ENCODE assay signal across 17 cellular contexts in genomic region chr6:170451762-170452651, GRCh38.
"Had no signal": no experiment of that assay in that cellular context is flagged by ENCODE, and none has a peak within 500 bp of the region (broad histone marks: within the 10 kb centered on the region; RNA-seq: fewer than 3 reads in every experiment).

No MANE protein-coding gene starts in this region.

- H3K27ac Mint-ChIP-seq: activated CD4-positive, alpha-beta T cell treated with anti-CD3 and anti-CD28 coated beads, Interleukin-2, amount 10 ng/mL, durations not matched to agents 7 days and 5 days; activated naive CD8-positive, alpha-beta T cell treated with anti-CD3 and anti-CD28 coated beads for 36 hours; T-helper 1 cell treated with Interleukin-12 subunit alpha and Interleukin-12 subunit beta and Interleukin-4 antibody, amounts not matched to agents 30 μg/mL and 1 μg/mL, for 36 hours had no signal

- H3K36me3 Mint-ChIP-seq: activated naive CD8-positive, alpha-beta T cell treated with anti-CD3 and anti-CD28 coated beads for 36 hours; naive B cell had no signal

- H3K4me1 ChIP-seq: left lung had no signal

- H3K4me3 Mint-ChIP-seq: activated CD4-positive, alpha-beta T cell treated with anti-CD3 and anti-CD28 coated beads, Interleukin-2, amount 10 ng/mL, durations not matched to agents 7 days and 5 days; activated CD8-positive, alpha-beta T cell treated with anti-CD3 and anti-CD28 coated beads, Interleukin-2, amount 10 ng/mL, durations not matched to agents 7 days and 5 days; activated naive CD8-positive, alpha-beta T cell treated with anti-CD3 and anti-CD28 coated beads for 36 hours; effector memory CD8-positive, alpha-beta T cell; T-helper 1 cell treated with Interleukin-12 subunit alpha and Interleukin-12 subunit beta and Interleukin-4 antibody, amounts not matched to agents 30 μg/mL and 1 μg/mL, for 36 hours had no signal

- DNase-seq: activated CD4-positive, alpha-beta T cell treated with anti-CD3 and anti-CD28 coated beads, Interleukin-2, amount 10 ng/mL, durations not matched to agents 7 days and 5 days; activated CD8-positive, alpha-beta memory T cell treated with anti-CD3 and anti-CD28 coated beads, Interleukin-2, amount 50 U/mL, for 48 hours; activated CD8-positive, alpha-beta T cell treated with anti-CD3 and anti-CD28 coated beads, Interleukin-2, amount 10 ng/mL, durations not matched to agents 7 days and 5 days; activated naive CD8-positive, alpha-beta T cell treated with anti-CD3 and anti-CD28 coated beads for 36 hours; amniotic stem cell; effector memory CD8-positive, alpha-beta T cell; foreskin fibroblast; hippocampal formation; mammary epithelial cell; naive B cell; stimulated activated naive CD4-positive, alpha-beta T cell; thyroid gland had no signal

- H3K27ac ChIP-seq: left lung, neutrophil, thyroid gland had no signal

- ATAC-seq: activated CD4-positive, CD25-positive, alpha-beta regulatory T cell treated with anti-CD3 and anti-CD28 coated beads, Interleukin-2, amount 50 U/mL, for 24 hours; activated CD8-positive, alpha-beta T cell treated with anti-CD3 and anti-CD28 coated beads, Interleukin-2, amount 10 ng/mL, durations not matched to agents 7 days and 5 days; effector memory CD8-positive, alpha-beta T cell; left lung; mucosa of descending colon had no signal

- H3K4me3 ChIP-seq: left lung, mucosa of descending colon, thyroid gland had no signal

- H3K27me3 Mint-ChIP-seq: activated CD4-positive, alpha-beta T cell treated with anti-CD3 and anti-CD28 coated beads, Interleukin-2, amount 10 ng/mL, durations not matched to agents 7 days and 5 days; activated naive CD8-positive, alpha-beta T cell treated with anti-CD3 and anti-CD28 coated beads for 36 hours had no signal

- H3K9me3 Mint-ChIP-seq: activated naive CD8-positive, alpha-beta T cell treated with anti-CD3 and anti-CD28 coated beads for 36 hours; T-helper 1 cell treated with Interleukin-12 subunit alpha and Interleukin-12 subunit beta and Interleukin-4 antibody, amounts not matched to agents 30 μg/mL and 1 μg/mL, for 36 hours had no signal

- H3K9me3 ChIP-seq: left lung, mucosa of descending colon, neutrophil, thyroid gland had no signal

- H3K27me3 ChIP-seq: left lung, neutrophil, thyroid gland had no signal

- H3K36me3 ChIP-seq: left lung, neutrophil, thyroid gland had no signal
